Comparison of ENCODE assay signal across 16 cellular contexts in the genomic region with DNA sequence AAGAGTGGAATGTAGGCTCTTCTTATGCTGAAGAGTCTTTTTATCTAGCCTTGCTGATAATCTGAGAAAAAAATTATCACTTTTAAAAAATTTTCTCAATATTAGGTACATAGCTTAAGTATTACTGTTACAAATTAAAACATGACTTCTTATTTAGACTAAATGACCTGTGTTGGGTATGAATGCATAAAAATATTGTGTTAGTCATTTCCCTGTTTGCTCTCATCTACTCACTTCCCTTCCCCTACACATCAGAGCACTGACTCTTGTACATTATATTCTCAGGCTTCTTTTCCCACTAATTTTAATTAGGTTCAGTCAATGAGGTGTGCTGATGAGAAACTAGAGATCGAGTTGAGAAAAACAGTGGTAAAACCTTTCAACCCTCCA.
DNase-seq lines count a peak whose midpoint lies in the region; ATAC-seq, FAIRE-seq and TF ChIP-seq lines count a peak whose summit lies in the region.
"Had no signal": no experiment of that assay in that cellular context is flagged by ENCODE, and none has a peak within 500 bp of the region (broad histone marks: within the 10 kb centered on the region; RNA-seq: fewer than 3 reads in every experiment).

No MANE protein-coding gene starts in this region.

- no peak overlapping the region for H2AFZ ChIP-seq in astrocyte (ENCODE audit: low read depth, low read length)

- no peaks in the 10 kb centered on the region for H3K36me3 ChIP-seq in astrocyte (ENCODE audit: insufficient read depth, low read length)
- no peaks in the 10 kb centered on the region for H3K36me3 ChIP-seq in esophagus squamous epithelium
- H3K36me3 ChIP-seq: BLaER1 treated with 17β-estradiol and CSF1 and Interleukin-3, amounts not matched to agents 10 nM and 100 nM; lower lobe of right lung had no signal

- H3K27ac ChIP-seq in astrocyte (ENCODE audit: low read depth, low read length) (peak overlapping the region; percentile 40), esophagus squamous epithelium (no peak overlapping the region)
- H3K27ac ChIP-seq: BLaER1 treated with 17β-estradiol and CSF1 and Interleukin-3, amounts not matched to agents 10 nM and 100 nM; lower lobe of right lung had no signal

- H3K27me3 ChIP-seq in astrocyte (ENCODE audit: insufficient read depth, low read length) (no peaks in the 10 kb centered on the region), esophagus squamous epithelium (no peaks in the 10 kb centered on the region)
- H3K27me3 ChIP-seq: BLaER1 treated with 17β-estradiol and CSF1 and Interleukin-3, amounts not matched to agents 10 nM and 100 nM had no signal

- intact Hi-C loops in esophagus squamous epithelium (cut with DNase I): no loop called here

- H3K79me2 ChIP-seq in astrocyte (ENCODE audit: insufficient read depth, low read length): no peaks in the 10 kb centered on the region

- DNase-seq in astrocyte (ENCODE audit: low read depth) (peak; percentile 20), progenitor cell of endocrine pancreas (ENCODE audit: low spot score, unreplicated experiment) (no peak), HFFc6 (no peak), esophagus squamous epithelium (lab: John Stamatoyannopoulos, UW) (no peak)
- DNase-seq: activated B cell treated with CpG ODN at 0.5 μM for 24 hours; activated naive CD4-positive, alpha-beta T cell treated with anti-CD3 and anti-CD28 coated beads, Interleukin-2, amount 10 ng/mL, durations not matched to agents 7 days and 5 days; cerebellar nuclear complex; GOT3; hypothalamus; lower lobe of right lung; NCI-H1048; stimulated activated naive CD8-positive, alpha-beta T cell treated with anti-CD3 and anti-CD28 coated beads, Interleukin-15, amount 100 ng/mL, for 72 hours had no signal

- no peak for TF ChIP-seq POLR2A in esophagus squamous epithelium (IDR thresholded peaks at IDR 0.05)

- peak overlapping the region; percentile 50 for H3K4me2 ChIP-seq in astrocyte (ENCODE audit: low read length)
- H3K4me2 ChIP-seq: BLaER1 treated with 17β-estradiol and CSF1 and Interleukin-3, amounts not matched to agents 10 nM and 100 nM had no signal

- no peak for TF ChIP-seq CTCF in astrocyte (IDR thresholded peaks at IDR 0.05; ENCODE audit: insufficient read depth, low read depth, low read length)
- TF ChIP-seq CTCF in progenitor cell of endocrine pancreas (IDR thresholded peaks at IDR 0.05; ENCODE audit: unreplicated experiment): no peak
- no peak for TF ChIP-seq CTCF in HFFc6 (IDR thresholded peaks at IDR 0.05)
- no peak for TF ChIP-seq CTCF in esophagus squamous epithelium (IDR thresholded peaks at IDR 0.05)

- peaks cover 6% of the 10 kb centered on the region for H3K4me1 ChIP-seq in astrocyte (ENCODE audit: insufficient read depth, low read length)
- H3K4me1 ChIP-seq in esophagus squamous epithelium: no peaks in the 10 kb centered on the region
- H3K4me1 ChIP-seq: lower lobe of right lung had no signal

- H3K9me3 ChIP-seq in astrocyte (ENCODE audit: insufficient read depth, low read depth, low read length): no peaks in the 10 kb centered on the region
- no peaks in the 10 kb centered on the region for H3K9me3 ChIP-seq in esophagus squamous epithelium
- H3K9me3 ChIP-seq: BLaER1 treated with 17β-estradiol and CSF1 and Interleukin-3, amounts not matched to agents 10 nM and 100 nM; lower lobe of right lung had no signal

- 60 to 63% methylated on average over 1 of the region's 1 CpG for WGBS in esophagus squamous epithelium, 2 donors

- H3K27ac Mint-ChIP-seq in astrocyte (ENCODE audit: unreplicated experiment) (no peak overlapping the region), progenitor cell of endocrine pancreas (peak overlapping the region; percentile 20), HFFc6 (no peak overlapping the region)
- H3K27ac Mint-ChIP-seq: activated B cell treated with CpG ODN at 0.5 μM for 24 hours; activated naive CD4-positive, alpha-beta T cell treated with anti-CD3 and anti-CD28 coated beads, Interleukin-2, amount 10 ng/mL, durations not matched to agents 7 days and 5 days; stimulated activated naive CD8-positive, alpha-beta T cell treated with anti-CD3 and anti-CD28 coated beads, Interleukin-15, amount 100 ng/mL, for 72 hours had no signal

- H3K27me3 Mint-ChIP-seq in astrocyte (ENCODE audit: low read depth, unreplicated experiment): no peaks in the 10 kb centered on the region
- no peaks in the 10 kb centered on the region for H3K27me3 Mint-ChIP-seq in progenitor cell of endocrine pancreas
- H3K27me3 Mint-ChIP-seq in HFFc6 (ENCODE audit: insufficient read depth): no peaks in the 10 kb centered on the region
- H3K27me3 Mint-ChIP-seq: activated B cell treated with CpG ODN at 0.5 μM for 24 hours; activated naive CD4-positive, alpha-beta T cell treated with anti-CD3 and anti-CD28 coated beads, Interleukin-2, amount 10 ng/mL, durations not matched to agents 7 days and 5 days; stimulated activated naive CD8-positive, alpha-beta T cell treated with anti-CD3 and anti-CD28 coated beads, Interleukin-15, amount 100 ng/mL, for 72 hours had no signal

- H3K36me3 Mint-ChIP-seq in astrocyte (ENCODE audit: low read depth, unreplicated experiment) (no peaks in the 10 kb centered on the region), progenitor cell of endocrine pancreas (ENCODE audit: insufficient read depth) (no peaks in the 10 kb centered on the region), HFFc6 (ENCODE audit: low read depth) (no peaks in the 10 kb centered on the region)
- H3K36me3 Mint-ChIP-seq: activated naive CD4-positive, alpha-beta T cell treated with anti-CD3 and anti-CD28 coated beads, Interleukin-2, amount 10 ng/mL, durations not matched to agents 7 days and 5 days had no signal

- no peak overlapping the region for H3K9ac ChIP-seq in astrocyte (ENCODE audit: low read length)
- H3K9ac ChIP-seq: BLaER1 treated with 17β-estradiol and CSF1 and Interleukin-3, amounts not matched to agents 10 nM and 100 nM had no signal

- H3K4me3 ChIP-seq in astrocyte (ENCODE audit: insufficient read depth, low read depth, low read length): no peak overlapping the region
- no peak overlapping the region for H3K4me3 ChIP-seq in esophagus squamous epithelium
- H3K4me3 ChIP-seq: BLaER1 treated with 17β-estradiol and CSF1 and Interleukin-3, amounts not matched to agents 10 nM and 100 nM; lower lobe of right lung had no signal

- H3K9me3 Mint-ChIP-seq in astrocyte (ENCODE audit: unreplicated experiment) (no peaks in the 10 kb centered on the region), progenitor cell of endocrine pancreas (ENCODE audit: low read depth) (peaks cover 3% of the 10 kb centered on the region), HFFc6 (peaks cover 30% of the 10 kb centered on the region)
- H3K9me3 Mint-ChIP-seq: activated B cell treated with CpG ODN at 0.5 μM for 24 hours had no signal

- no peak for FAIRE-seq in astrocyte (lab: Jason Lieb, UNC)

- H3K4me3 Mint-ChIP-seq in astrocyte (ENCODE audit: unreplicated experiment) (no peak overlapping the region), progenitor cell of endocrine pancreas (ENCODE audit: low read depth) (no peak overlapping the region), HFFc6 (no peak overlapping the region)
- H3K4me3 Mint-ChIP-seq: activated B cell treated with CpG ODN at 0.5 μM for 24 hours; activated naive CD4-positive, alpha-beta T cell treated with anti-CD3 and anti-CD28 coated beads, Interleukin-2, amount 10 ng/mL, durations not matched to agents 7 days and 5 days; stimulated activated naive CD8-positive, alpha-beta T cell treated with anti-CD3 and anti-CD28 coated beads, Interleukin-15, amount 100 ng/mL, for 72 hours had no signal

- peak; percentile 69 for ATAC-seq in GM18868 (IDR thresholded peaks at IDR 0.05; ENCODE audit: unreplicated experiment)
- peak; percentile 29 for ATAC-seq in HG03066 (IDR thresholded peaks at IDR 0.05; ENCODE audit: low read depth, unreplicated experiment)
- no peak for ATAC-seq in HG03280 (IDR thresholded peaks at IDR 0.05; ENCODE audit: unreplicated experiment)
- ATAC-seq: lower lobe of right lung; stimulated activated naive CD8-positive, alpha-beta T cell treated with anti-CD3 and anti-CD28 coated beads, Interleukin-15, amount 100 ng/mL, for 72 hours had no signal

- peaks cover 11% of the 10 kb centered on the region for H3K4me1 Mint-ChIP-seq in astrocyte (ENCODE audit: low read depth, unreplicated experiment)
- peaks cover 24% of the 10 kb centered on the region for H3K4me1 Mint-ChIP-seq in progenitor cell of endocrine pancreas (ENCODE audit: low read depth)
- H3K4me1 Mint-ChIP-seq in HFFc6 (ENCODE audit: low read depth): no peaks in the 10 kb centered on the region
- H3K4me1 Mint-ChIP-seq: activated B cell treated with CpG ODN at 0.5 μM for 24 hours; activated naive CD4-positive, alpha-beta T cell treated with anti-CD3 and anti-CD28 coated beads, Interleukin-2, amount 10 ng/mL, durations not matched to agents 7 days and 5 days; stimulated activated naive CD8-positive, alpha-beta T cell treated with anti-CD3 and anti-CD28 coated beads, Interleukin-15, amount 100 ng/mL, for 72 hours had no signal

- H4K20me1 ChIP-seq in astrocyte (ENCODE audit: insufficient read depth, low read length): no peaks in the 10 kb centered on the region
- H4K20me1 ChIP-seq: BLaER1 treated with 17β-estradiol and CSF1 and Interleukin-3, amounts not matched to agents 10 nM and 100 nM had no signal
